ENCODE assay signal across 10 cellular contexts in genomic region chr12:99911076-99911475, GRCh38.
DNase-seq lines count a peak whose midpoint lies in the region; ATAC-seq and TF ChIP-seq lines count a peak whose summit lies in the region.
"Had no signal": no experiment of that assay in that cellular context is flagged by ENCODE, and none has a peak within 500 bp of the region (broad histone marks: within the 10 kb centered on the region; RNA-seq: fewer than 3 reads in every experiment).

No MANE protein-coding gene starts in this region.

- ATAC-seq in left lobe of liver (no peak), T-cell (replicated peaks in 1 of 4) (no peak)

- CTCF ChIA-PET in T-cell (lab: Charles Lee) = no interaction called here

- no peak overlapping the region for H3K4me3 ChIP-seq in astrocyte of the cerebellum (ENCODE audit: low read depth, low read length)
- H3K4me3 ChIP-seq: prostate gland had no signal

- TF ChIP-seq CTCF in astrocyte of the cerebellum (IDR thresholded peaks at IDR 0.05; ENCODE audit: low read depth, low read length, missing control alignments) = no peak

- POLR2A ChIA-PET in T-cell (lab: Charles Lee) = no interaction called here

- H3K4me3 Mint-ChIP-seq in T-cell = no peak overlapping the region

- no peaks in the 10 kb centered on the region for H3K27me3 Mint-ChIP-seq in T-cell

- H3K4me1 Mint-ChIP-seq in T-cell = no peaks in the 10 kb centered on the region

- peaks cover 0 to 8% (median 3%) of the 10 kb centered on the region in 3 donors for H3K9me3 Mint-ChIP-seq in T-cell

- peak; percentile 89 for DNase-seq in GM04503 (ENCODE audit: low read depth)
- DNase-seq in astrocyte of the cerebellum (ENCODE audit: low read depth) = peak; percentile 81
- peak; percentile 72 for DNase-seq in hepatic stellate cell (ENCODE audit: low spot score)
- peak; percentile 10 for DNase-seq in smooth muscle cell of the brain vasculature (ENCODE audit: low read depth, low spot score)
- no peak for DNase-seq in left lobe of liver (ENCODE audit: low spot score)
- DNase-seq in NCI-H1048 (lab: John Stamatoyannopoulos, UW) = no peak
- no peak for DNase-seq in NCI-H69 (lab: John Stamatoyannopoulos, UW)
- no peak for DNase-seq in T-cell
- DNase-seq: RPMI8226 had no signal

- H3K27ac Mint-ChIP-seq in T-cell = no peak overlapping the region

- no peaks in the 10 kb centered on the region for H3K36me3 Mint-ChIP-seq in T-cell

- in situ Hi-C loops in astrocyte of the cerebellum (cut with HindIII; ENCODE audit: low sequenced_read_pairs) = no loop called here

Comparison
In these comparisons a context has a peak if more than half of its experiments do, and no peak if none do; other contexts are left out.
1. DNase-seq: peak in GM04503 (single experiment), astrocyte of the cerebellum (single experiment), hepatic stellate cell (single experiment) and smooth muscle cell of the brain vasculature (single experiment); none in left lobe of liver (single experiment), NCI-H1048 (single experiment), NCI-H69 (single experiment) and T-cell (0 of 34).